In the genomic region with DNA sequence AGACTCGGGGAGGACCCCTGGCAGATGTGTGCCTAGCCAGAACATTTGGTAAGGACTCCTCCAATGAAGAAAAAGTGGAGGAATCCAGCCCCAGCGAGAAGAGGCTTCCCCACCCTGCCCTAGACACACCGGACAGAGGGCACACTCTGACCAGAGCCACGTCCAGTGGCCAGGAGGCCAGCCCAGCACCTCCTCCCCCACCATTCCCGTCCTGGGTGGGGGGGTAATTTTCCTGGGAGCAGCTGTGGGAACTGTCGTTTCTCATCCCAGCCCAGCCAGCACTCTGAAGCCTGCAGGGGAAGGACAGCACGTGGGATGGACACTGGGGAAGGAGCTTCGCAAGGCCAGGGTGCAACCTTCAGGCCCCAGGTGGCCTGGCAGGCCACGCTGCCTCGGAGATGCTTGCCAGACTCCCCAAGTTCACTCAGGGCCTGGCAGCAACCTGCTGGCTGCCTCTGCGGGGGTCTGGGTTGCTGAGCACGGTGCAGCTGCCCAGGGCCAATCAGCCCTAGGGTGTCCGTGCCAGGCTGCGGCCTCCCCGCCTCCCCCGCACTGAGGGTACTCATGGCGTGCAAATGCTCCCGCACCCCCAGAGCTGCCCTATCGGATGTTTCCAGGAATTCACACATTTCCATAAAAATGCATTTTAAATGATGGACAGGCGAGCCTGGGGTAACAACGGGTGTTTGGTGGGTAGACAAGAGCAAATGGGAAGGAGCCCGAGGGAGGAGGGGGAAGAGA, we compare ENCODE assay signal across 1 cellular context.
TF ChIP-seq lines count a peak whose summit lies in the region.

No MANE protein-coding gene starts in this region.

TF ChIP-seq in neural cell, 6 proteins besides CTCF, POLR2A, EP300 and RAD21 (continued from another document):
- TF ChIP-seq REST (IDR thresholded peaks at IDR 0.05; ENCODE audit: borderline replicate concordance): no peak
- TF ChIP-seq EZH2 (IDR thresholded peaks at IDR 0.05; ENCODE audit: borderline replicate concordance, insufficient read depth, low read length, poor library complexity, severe bottlenecking): peak; percentile 21
- no peak for TF ChIP-seq SMC3 (conservative IDR thresholded peaks at IDR 0.05; ENCODE audit: poor library complexity)
- TF ChIP-seq TAF1 (IDR thresholded peaks at IDR 0.05; ENCODE audit: low read depth): no peak
